ENCODE assay signal across 1 cellular context in the genomic region with DNA sequence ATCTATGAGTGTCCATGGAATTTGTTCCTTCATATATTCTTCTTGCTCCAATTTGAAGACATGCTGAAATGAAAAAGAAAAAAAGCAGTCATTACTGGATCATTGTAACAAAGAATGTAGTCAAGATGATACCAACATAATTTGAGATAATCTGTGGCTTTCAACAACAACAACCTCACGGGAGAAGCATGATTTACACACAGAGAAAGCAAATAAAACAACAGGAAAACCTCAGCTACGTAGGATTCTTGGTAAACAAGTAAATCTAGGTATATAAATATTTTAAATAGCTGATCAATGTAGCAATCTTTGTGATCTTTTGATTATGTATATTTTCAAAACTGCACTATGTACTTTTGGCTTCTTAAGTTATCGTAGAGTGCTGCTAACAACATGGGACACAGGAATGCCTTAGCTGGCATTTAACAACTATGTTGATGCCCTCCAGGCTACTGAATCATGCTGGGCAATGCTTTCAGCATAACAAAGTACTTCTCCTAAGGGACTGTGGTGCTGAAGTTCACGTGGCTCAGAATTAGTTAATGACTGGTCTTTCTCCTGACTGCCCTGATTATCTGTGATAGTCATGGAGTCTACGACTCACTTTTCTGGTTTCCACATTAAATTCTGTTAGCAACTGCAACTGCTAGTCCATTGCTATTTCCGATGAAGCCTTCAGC.
TF ChIP-seq lines count a peak whose summit lies in the region.

No MANE protein-coding gene starts in this region.

TF ChIP-seq in WTC11, 78 proteins besides CTCF, POLR2A, EP300 and RAD21 (continued from another document):
- TF ChIP-seq, protein P1, sequence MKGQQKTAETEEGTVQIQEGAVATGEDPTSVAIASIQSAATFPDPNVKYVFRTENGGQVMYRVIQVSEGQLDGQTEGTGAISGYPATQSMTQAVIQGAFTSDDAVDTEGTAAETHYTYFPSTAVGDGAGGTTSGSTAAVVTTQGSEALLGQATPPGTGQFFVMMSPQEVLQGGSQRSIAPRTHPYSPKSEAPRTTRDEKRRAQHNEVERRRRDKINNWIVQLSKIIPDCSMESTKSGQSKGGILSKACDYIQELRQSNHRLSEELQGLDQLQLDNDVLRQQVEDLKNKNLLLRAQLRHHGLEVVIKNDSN (CRISPR knock-in tag; IDR thresholded peaks at IDR 0.05), result peak; percentile 73
- TF ChIP-seq FOXK1 (CRISPR knock-in tag; IDR thresholded peaks at IDR 0.05) (peak; percentile 57), SOX15 (CRISPR knock-in tag; IDR thresholded peaks at IDR 0.05) (no peak), NFYB (CRISPR knock-in tag; conservative IDR thresholded peaks at IDR 0.05; ENCODE audit: low read depth) (no peak)
